In the genomic region with DNA sequence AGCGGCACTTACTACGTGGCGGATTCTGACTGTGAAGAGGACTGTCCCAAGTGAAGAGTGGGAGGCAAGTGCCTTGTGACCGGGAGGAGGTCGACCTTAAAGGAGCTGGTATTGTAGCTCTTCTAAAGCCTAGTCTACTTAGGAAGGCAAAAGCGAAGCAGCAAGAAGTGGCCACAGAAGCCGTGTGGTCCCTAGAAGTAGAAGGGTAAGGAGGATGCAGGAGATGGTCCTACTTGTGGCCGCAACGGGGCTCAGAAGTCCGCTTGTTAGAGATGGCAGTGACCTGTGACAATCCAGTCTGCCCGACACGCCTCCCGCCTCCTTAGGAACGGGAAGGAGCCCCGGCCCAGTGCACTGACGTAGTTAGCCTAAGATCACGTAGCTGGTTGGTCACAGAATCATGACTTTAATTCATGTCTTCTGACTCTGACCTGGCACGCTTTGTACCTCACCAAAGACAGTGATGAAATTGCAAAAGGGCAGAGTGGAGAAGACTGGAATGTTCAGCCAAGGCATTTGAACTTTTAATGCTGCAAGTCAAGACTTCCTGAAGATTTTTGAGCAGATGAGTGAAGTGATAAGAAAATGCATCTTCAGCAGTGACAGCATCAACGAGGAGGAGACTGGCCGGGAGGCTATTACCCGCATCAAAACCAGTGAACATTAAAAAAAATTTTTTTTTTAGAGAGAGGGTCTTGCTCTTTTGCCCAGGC, we compare ENCODE assay signal across 1 cellular context.
TF ChIP-seq lines count a peak whose summit lies in the region.

No MANE protein-coding gene starts in this region.

TF ChIP-seq in GM12878, 131 proteins besides CTCF, POLR2A, EP300 and RAD21 (continued from another document and continues in another):
- TF ChIP-seq CBX5 (IDR thresholded peaks at IDR 0.05; ENCODE audit: low read depth): no peak
- no peak for TF ChIP-seq ZNF274 (IDR thresholded peaks at IDR 0.05; ENCODE audit: insufficient read depth, insufficient read length)
- TF ChIP-seq SMAD5 (IDR thresholded peaks at IDR 0.05; ENCODE audit: low read depth): peak; percentile 94
- TF ChIP-seq CHD1 (IDR thresholded peaks at IDR 0.05; ENCODE audit: low read depth, low read length): peak; percentile 78; the same call in 1 of the 2 replicates
- TF ChIP-seq JUNB (IDR thresholded peaks at IDR 0.05): no peak
- TF ChIP-seq, protein P1, sequence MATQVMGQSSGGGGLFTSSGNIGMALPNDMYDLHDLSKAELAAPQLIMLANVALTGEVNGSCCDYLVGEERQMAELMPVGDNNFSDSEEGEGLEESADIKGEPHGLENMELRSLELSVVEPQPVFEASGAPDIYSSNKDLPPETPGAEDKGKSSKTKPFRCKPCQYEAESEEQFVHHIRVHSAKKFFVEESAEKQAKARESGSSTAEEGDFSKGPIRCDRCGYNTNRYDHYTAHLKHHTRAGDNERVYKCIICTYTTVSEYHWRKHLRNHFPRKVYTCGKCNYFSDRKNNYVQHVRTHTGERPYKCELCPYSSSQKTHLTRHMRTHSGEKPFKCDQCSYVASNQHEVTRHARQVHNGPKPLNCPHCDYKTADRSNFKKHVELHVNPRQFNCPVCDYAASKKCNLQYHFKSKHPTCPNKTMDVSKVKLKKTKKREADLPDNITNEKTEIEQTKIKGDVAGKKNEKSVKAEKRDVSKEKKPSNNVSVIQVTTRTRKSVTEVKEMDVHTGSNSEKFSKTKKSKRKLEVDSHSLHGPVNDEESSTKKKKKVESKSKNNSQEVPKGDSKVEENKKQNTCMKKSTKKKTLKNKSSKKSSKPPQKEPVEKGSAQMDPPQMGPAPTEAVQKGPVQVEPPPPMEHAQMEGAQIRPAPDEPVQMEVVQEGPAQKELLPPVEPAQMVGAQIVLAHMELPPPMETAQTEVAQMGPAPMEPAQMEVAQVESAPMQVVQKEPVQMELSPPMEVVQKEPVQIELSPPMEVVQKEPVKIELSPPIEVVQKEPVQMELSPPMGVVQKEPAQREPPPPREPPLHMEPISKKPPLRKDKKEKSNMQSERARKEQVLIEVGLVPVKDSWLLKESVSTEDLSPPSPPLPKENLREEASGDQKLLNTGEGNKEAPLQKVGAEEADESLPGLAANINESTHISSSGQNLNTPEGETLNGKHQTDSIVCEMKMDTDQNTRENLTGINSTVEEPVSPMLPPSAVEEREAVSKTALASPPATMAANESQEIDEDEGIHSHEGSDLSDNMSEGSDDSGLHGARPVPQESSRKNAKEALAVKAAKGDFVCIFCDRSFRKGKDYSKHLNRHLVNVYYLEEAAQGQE (IDR thresholded peaks at IDR 0.05; ENCODE audit: low read depth, low read length): no peak
- TF ChIP-seq, protein P2, sequence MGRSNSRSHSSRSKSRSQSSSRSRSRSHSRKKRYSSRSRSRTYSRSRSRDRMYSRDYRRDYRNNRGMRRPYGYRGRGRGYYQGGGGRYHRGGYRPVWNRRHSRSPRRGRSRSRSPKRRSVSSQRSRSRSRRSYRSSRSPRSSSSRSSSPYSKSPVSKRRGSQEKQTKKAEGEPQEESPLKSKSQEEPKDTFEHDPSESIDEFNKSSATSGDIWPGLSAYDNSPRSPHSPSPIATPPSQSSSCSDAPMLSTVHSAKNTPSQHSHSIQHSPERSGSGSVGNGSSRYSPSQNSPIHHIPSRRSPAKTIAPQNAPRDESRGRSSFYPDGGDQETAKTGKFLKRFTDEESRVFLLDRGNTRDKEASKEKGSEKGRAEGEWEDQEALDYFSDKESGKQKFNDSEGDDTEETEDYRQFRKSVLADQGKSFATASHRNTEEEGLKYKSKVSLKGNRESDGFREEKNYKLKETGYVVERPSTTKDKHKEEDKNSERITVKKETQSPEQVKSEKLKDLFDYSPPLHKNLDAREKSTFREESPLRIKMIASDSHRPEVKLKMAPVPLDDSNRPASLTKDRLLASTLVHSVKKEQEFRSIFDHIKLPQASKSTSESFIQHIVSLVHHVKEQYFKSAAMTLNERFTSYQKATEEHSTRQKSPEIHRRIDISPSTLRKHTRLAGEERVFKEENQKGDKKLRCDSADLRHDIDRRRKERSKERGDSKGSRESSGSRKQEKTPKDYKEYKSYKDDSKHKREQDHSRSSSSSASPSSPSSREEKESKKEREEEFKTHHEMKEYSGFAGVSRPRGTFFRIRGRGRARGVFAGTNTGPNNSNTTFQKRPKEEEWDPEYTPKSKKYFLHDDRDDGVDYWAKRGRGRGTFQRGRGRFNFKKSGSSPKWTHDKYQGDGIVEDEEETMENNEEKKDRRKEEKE (IDR thresholded peaks at IDR 0.05): peak; percentile 67; the same call in 1 of the 2 replicates
- TF ChIP-seq, protein P3, sequence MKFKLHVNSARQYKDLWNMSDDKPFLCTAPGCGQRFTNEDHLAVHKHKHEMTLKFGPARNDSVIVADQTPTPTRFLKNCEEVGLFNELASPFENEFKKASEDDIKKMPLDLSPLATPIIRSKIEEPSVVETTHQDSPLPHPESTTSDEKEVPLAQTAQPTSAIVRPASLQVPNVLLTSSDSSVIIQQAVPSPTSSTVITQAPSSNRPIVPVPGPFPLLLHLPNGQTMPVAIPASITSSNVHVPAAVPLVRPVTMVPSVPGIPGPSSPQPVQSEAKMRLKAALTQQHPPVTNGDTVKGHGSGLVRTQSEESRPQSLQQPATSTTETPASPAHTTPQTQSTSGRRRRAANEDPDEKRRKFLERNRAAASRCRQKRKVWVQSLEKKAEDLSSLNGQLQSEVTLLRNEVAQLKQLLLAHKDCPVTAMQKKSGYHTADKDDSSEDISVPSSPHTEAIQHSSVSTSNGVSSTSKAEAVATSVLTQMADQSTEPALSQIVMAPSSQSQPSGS (IDR thresholded peaks at IDR 0.05; ENCODE audit: low read length): no peak
- TF ChIP-seq MEF2B (IDR thresholded peaks at IDR 0.05; ENCODE audit: partially characterized antibody, poor library complexity, severe bottlenecking): peak; percentile 31
- TF ChIP-seq, protein P4, sequence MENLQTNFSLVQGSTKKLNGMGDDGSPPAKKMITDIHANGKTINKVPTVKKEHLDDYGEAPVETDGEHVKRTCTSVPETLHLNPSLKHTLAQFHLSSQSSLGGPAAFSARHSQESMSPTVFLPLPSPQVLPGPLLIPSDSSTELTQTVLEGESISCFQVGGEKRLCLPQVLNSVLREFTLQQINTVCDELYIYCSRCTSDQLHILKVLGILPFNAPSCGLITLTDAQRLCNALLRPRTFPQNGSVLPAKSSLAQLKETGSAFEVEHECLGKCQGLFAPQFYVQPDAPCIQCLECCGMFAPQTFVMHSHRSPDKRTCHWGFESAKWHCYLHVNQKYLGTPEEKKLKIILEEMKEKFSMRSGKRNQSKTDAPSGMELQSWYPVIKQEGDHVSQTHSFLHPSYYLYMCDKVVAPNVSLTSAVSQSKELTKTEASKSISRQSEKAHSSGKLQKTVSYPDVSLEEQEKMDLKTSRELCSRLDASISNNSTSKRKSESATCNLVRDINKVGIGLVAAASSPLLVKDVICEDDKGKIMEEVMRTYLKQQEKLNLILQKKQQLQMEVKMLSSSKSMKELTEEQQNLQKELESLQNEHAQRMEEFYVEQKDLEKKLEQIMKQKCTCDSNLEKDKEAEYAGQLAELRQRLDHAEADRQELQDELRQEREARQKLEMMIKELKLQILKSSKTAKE (IDR thresholded peaks at IDR 0.05; ENCODE audit: low read depth, poor library complexity, severe bottlenecking): peak; percentile 88
- TF ChIP-seq SMC3 (IDR thresholded peaks at IDR 0.05; ENCODE audit: borderline replicate concordance, low read length): no peak
- TF ChIP-seq POU2F2 (IDR thresholded peaks at IDR 0.05; ENCODE audit: borderline replicate concordance, low read depth, low read length): peak; percentile 67; the same call in 2 of the 3 replicates
- peak; percentile 54 for TF ChIP-seq MTA2 (IDR thresholded peaks at IDR 0.05; ENCODE audit: low read depth)
- TF ChIP-seq, protein P5, sequence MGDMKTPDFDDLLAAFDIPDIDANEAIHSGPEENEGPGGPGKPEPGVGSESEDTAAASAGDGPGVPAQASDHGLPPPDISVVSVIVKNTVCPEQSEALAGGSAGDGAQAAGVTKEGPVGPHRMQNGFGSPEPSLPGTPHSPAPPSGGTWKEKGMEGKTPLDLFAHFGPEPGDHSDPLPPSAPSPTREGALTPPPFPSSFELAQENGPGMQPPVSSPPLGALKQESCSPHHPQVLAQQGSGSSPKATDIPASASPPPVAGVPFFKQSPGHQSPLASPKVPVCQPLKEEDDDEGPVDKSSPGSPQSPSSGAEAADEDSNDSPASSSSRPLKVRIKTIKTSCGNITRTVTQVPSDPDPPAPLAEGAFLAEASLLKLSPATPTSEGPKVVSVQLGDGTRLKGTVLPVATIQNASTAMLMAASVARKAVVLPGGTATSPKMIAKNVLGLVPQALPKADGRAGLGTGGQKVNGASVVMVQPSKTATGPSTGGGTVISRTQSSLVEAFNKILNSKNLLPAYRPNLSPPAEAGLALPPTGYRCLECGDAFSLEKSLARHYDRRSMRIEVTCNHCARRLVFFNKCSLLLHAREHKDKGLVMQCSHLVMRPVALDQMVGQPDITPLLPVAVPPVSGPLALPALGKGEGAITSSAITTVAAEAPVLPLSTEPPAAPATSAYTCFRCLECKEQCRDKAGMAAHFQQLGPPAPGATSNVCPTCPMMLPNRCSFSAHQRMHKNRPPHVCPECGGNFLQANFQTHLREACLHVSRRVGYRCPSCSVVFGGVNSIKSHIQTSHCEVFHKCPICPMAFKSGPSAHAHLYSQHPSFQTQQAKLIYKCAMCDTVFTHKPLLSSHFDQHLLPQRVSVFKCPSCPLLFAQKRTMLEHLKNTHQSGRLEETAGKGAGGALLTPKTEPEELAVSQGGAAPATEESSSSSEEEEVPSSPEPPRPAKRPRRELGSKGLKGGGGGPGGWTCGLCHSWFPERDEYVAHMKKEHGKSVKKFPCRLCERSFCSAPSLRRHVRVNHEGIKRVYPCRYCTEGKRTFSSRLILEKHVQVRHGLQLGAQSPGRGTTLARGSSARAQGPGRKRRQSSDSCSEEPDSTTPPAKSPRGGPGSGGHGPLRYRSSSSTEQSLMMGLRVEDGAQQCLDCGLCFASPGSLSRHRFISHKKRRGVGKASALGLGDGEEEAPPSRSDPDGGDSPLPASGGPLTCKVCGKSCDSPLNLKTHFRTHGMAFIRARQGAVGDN (IDR thresholded peaks at IDR 0.05): no peak; the same call in none of the 2 replicates
- TF ChIP-seq NBN (IDR thresholded peaks at IDR 0.05): peak; percentile 97
- TF ChIP-seq MTA3 (IDR thresholded peaks at IDR 0.05; ENCODE audit: borderline replicate concordance, low read length): no peak
- TF ChIP-seq SIN3A (IDR thresholded peaks at IDR 0.05; ENCODE audit: low read depth, low read length): peak; percentile 26; the same call in 1 of the 2 replicates
- peak; percentile 90 for TF ChIP-seq IKZF1 (conservative IDR thresholded peaks at IDR 0.05)
- no peak for TF ChIP-seq MYC (IDR thresholded peaks at IDR 0.05; ENCODE audit: insufficient read depth, insufficient read length, insufficient replicate concordance, low read length, severe bottlenecking)
- no peak for TF ChIP-seq SUZ12 (IDR thresholded peaks at IDR 0.05; ENCODE audit: unreplicated experiment)
- TF ChIP-seq CREM (IDR thresholded peaks at IDR 0.05; ENCODE audit: low read depth): peak; percentile 79
- TF ChIP-seq MXI1 (IDR thresholded peaks at IDR 0.05; ENCODE audit: low read depth, low read length): no peak; the same call in 1 of the 2 replicates
- peak; percentile 50; the same call in 1 of the 2 replicates for TF ChIP-seq ZBED1 (IDR thresholded peaks at IDR 0.05; ENCODE audit: borderline replicate concordance)
- TF ChIP-seq HDAC6 (IDR thresholded peaks at IDR 0.05; ENCODE audit: unreplicated experiment): no peak
- peak; percentile 51 to 77; a peak in 3 of 4 replicates for TF ChIP-seq BHLHE40 (IDR thresholded peaks at IDR 0.05; ENCODE audit: borderline replicate concordance in 1 of 2, low read depth in 2 of 2, low read length in 1 of 2)
- TF ChIP-seq, protein P6, sequence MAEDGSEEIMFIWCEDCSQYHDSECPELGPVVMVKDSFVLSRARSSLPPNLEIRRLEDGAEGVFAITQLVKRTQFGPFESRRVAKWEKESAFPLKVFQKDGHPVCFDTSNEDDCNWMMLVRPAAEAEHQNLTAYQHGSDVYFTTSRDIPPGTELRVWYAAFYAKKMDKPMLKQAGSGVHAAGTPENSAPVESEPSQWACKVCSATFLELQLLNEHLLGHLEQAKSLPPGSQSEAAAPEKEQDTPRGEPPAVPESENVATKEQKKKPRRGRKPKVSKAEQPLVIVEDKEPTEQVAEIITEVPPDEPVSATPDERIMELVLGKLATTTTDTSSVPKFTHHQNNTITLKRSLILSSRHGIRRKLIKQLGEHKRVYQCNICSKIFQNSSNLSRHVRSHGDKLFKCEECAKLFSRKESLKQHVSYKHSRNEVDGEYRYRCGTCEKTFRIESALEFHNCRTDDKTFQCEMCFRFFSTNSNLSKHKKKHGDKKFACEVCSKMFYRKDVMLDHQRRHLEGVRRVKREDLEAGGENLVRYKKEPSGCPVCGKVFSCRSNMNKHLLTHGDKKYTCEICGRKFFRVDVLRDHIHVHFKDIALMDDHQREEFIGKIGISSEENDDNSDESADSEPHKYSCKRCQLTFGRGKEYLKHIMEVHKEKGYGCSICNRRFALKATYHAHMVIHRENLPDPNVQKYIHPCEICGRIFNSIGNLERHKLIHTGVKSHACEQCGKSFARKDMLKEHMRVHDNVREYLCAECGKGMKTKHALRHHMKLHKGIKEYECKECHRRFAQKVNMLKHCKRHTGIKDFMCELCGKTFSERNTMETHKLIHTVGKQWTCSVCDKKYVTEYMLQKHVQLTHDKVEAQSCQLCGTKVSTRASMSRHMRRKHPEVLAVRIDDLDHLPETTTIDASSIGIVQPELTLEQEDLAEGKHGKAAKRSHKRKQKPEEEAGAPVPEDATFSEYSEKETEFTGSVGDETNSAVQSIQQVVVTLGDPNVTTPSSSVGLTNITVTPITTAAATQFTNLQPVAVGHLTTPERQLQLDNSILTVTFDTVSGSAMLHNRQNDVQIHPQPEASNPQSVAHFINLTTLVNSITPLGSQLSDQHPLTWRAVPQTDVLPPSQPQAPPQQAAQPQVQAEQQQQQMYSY (CRISPR knock-in tag; IDR thresholded peaks at IDR 0.05): no peak
- TF ChIP-seq, protein P7, sequence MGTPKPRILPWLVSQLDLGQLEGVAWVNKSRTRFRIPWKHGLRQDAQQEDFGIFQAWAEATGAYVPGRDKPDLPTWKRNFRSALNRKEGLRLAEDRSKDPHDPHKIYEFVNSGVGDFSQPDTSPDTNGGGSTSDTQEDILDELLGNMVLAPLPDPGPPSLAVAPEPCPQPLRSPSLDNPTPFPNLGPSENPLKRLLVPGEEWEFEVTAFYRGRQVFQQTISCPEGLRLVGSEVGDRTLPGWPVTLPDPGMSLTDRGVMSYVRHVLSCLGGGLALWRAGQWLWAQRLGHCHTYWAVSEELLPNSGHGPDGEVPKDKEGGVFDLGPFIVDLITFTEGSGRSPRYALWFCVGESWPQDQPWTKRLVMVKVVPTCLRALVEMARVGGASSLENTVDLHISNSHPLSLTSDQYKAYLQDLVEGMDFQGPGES (IDR thresholded peaks at IDR 0.05): no peak
- peak; percentile 76; the same call in 1 of the 2 replicates for TF ChIP-seq GATAD2B (conservative IDR thresholded peaks at IDR 0.05; ENCODE audit: low read depth)
- TF ChIP-seq ATF7 (IDR thresholded peaks at IDR 0.05; ENCODE audit: low read depth): peak; percentile 95
- no peak for TF ChIP-seq DPF2 (IDR thresholded peaks at IDR 0.05)
- no peak for TF ChIP-seq SPI1 (IDR thresholded peaks at IDR 0.05; ENCODE audit: borderline replicate concordance, insufficient read depth, low read depth, low read length)
- TF ChIP-seq EED (IDR thresholded peaks at IDR 0.05; ENCODE audit: low read depth): peak; percentile 85
- peak; percentile 86; the same call in 1 of the 2 replicates for TF ChIP-seq ZNF207 (IDR thresholded peaks at IDR 0.05; ENCODE audit: borderline replicate concordance)
- peak; percentile 74 for TF ChIP-seq RELA (IDR thresholded peaks at IDR 0.05; ENCODE audit: borderline replicate concordance, partially characterized antibody)
